11 cellular contexts compared by ENCODE assay signal in genomic region chr2:125450092-125450491, GRCh38.
"Had no signal": no experiment of that assay in that cellular context is flagged by ENCODE, and none has a peak within 500 bp of the region (broad histone marks: within the 10 kb centered on the region; RNA-seq: fewer than 3 reads in every experiment).

No MANE protein-coding gene starts in this region.

- H3K4me3 ChIP-seq: GM23248, GM23338, HAP-1 had no signal

- H3K36me3 ChIP-seq: HAP-1 had no signal

- H3K9me3 ChIP-seq: HAP-1 had no signal

- H3K4me1 ChIP-seq: HAP-1 had no signal

- ATAC-seq: GM23338, HCT116 had no signal

- H3K27ac ChIP-seq: GM23248 had no signal

- H3K4me2 ChIP-seq: GM23338 had no signal

- H2AFZ ChIP-seq: GM23248, GM23338 had no signal

- DNase-seq: GM23248, GOT3, H7, H9, HCEC 1CT, HFFc6 had no signal

- H3K9ac ChIP-seq: GM23248 had no signal

- FAIRE-seq: H1, H54 had no signal
